ENCODE assay signal across 23 cellular contexts in genomic region chr7:33501368-33501767, GRCh38.
"Had no signal": no experiment of that assay in that cellular context is flagged by ENCODE, and none has a peak within 500 bp of the region (broad histone marks: within the 10 kb centered on the region; RNA-seq: fewer than 3 reads in every experiment).

No MANE protein-coding gene starts in this region.

- H3K36me3 ChIP-seq: brain microvascular endothelial cell, cardiac muscle cell, colonic mucosa, gastroesophageal sphincter, left ventricle myocardium inferior, neural progenitor cell, transverse colon had no signal

- ATAC-seq: gastroesophageal sphincter; natural killer cell; stimulated activated memory B cell treated with anti-CD40 and anti-IgM and Interleukin-4, amounts not matched to agents 10 μg/mL and 1 μg/mL and 100 μg/mL, for 72 hours had no signal

- H3K27me3 Mint-ChIP-seq: stimulated activated memory B cell treated with anti-CD40 and anti-IgM and Interleukin-4, amounts not matched to agents 10 μg/mL and 1 μg/mL and 100 μg/mL, for 72 hours; stimulated activated naive CD8-positive, alpha-beta T cell treated with anti-CD3 and anti-CD28 coated beads, Interleukin-15, Interleukin-2, amounts not matched to agents 100 ng/mL and 50 ng/mL, for 24 hours had no signal

- H3K27me3 ChIP-seq: brain microvascular endothelial cell, cardiac muscle cell, colonic mucosa, gastroesophageal sphincter, neural progenitor cell, spleen, testis, transverse colon had no signal

- H3K4me1 Mint-ChIP-seq: immature natural killer cell; neural progenitor cell; stimulated activated memory B cell treated with anti-CD40 and anti-IgM and Interleukin-4, amounts not matched to agents 10 μg/mL and 1 μg/mL and 100 μg/mL, for 72 hours had no signal

- H3K4me2 ChIP-seq: neural progenitor cell had no signal

- FAIRE-seq: keratinocyte had no signal

- DNase-seq: brain microvascular endothelial cell; cerebellar nuclear complex; colonic mucosa; dermis blood vessel endothelial cell; glutamatergic neuron; immature natural killer cell; left ventricle myocardium inferior; natural killer cell; nucleus accumbens; spleen; stimulated activated CD4-positive, alpha-beta T cell treated with anti-CD3 and anti-CD28 coated beads, Interleukin-15, amount 100 ng/mL, for 24 hours; stimulated activated CD4-positive, alpha-beta T cell treated with anti-CD3 and anti-CD28 coated beads, Interleukin-1b, Interleukin-23, amount 100 ng/mL, for 48 hours; stimulated activated CD4-positive, alpha-beta T cell treated with anti-CD3 and anti-CD28 coated beads, Interleukin-4, amount 100 ng/mL, for 24 hours; testis; transverse colon had no signal

- H3K9me3 Mint-ChIP-seq: immature natural killer cell; natural killer cell; neural progenitor cell; stimulated activated memory B cell treated with anti-CD40 and anti-IgM and Interleukin-4, amounts not matched to agents 10 μg/mL and 1 μg/mL and 100 μg/mL, for 72 hours; stimulated activated naive CD8-positive, alpha-beta T cell treated with anti-CD3 and anti-CD28 coated beads, Interleukin-15, Interleukin-2, amounts not matched to agents 100 ng/mL and 50 ng/mL, for 24 hours had no signal

- H3K4me1 ChIP-seq: colonic mucosa, neural progenitor cell, parathyroid adenoma, spleen, testis, transverse colon had no signal

- H3K36me3 Mint-ChIP-seq: natural killer cell, neural progenitor cell had no signal

- H3K27ac ChIP-seq: brain microvascular endothelial cell, cardiac muscle cell, colonic mucosa, left ventricle myocardium inferior, neural progenitor cell, parathyroid adenoma, spleen, testis, transverse colon had no signal

- H2AFZ ChIP-seq: neural progenitor cell, parathyroid adenoma had no signal

- H3K27ac Mint-ChIP-seq: immature natural killer cell; natural killer cell; neural progenitor cell; stimulated activated memory B cell treated with anti-CD40 and anti-IgM and Interleukin-4, amounts not matched to agents 10 μg/mL and 1 μg/mL and 100 μg/mL, for 72 hours; stimulated activated naive CD8-positive, alpha-beta T cell treated with anti-CD3 and anti-CD28 coated beads, Interleukin-15, Interleukin-2, amounts not matched to agents 100 ng/mL and 50 ng/mL, for 24 hours had no signal

- H3K79me2 ChIP-seq: parathyroid adenoma had no signal

- H3K9ac ChIP-seq: neural progenitor cell, parathyroid adenoma had no signal

- H3K9me3 ChIP-seq: colonic mucosa, gastroesophageal sphincter, left ventricle myocardium inferior, spleen, testis, transverse colon had no signal

- H3K4me3 Mint-ChIP-seq: immature natural killer cell; natural killer cell; neural progenitor cell; stimulated activated memory B cell treated with anti-CD40 and anti-IgM and Interleukin-4, amounts not matched to agents 10 μg/mL and 1 μg/mL and 100 μg/mL, for 72 hours; stimulated activated naive CD8-positive, alpha-beta T cell treated with anti-CD3 and anti-CD28 coated beads, Interleukin-15, Interleukin-2, amounts not matched to agents 100 ng/mL and 50 ng/mL, for 24 hours had no signal

- H3K4me3 ChIP-seq: cardiac muscle cell, colonic mucosa, gastroesophageal sphincter, left ventricle myocardium inferior, lung, neural progenitor cell, spleen, testis, transverse colon had no signal
